Comparison of ENCODE assay signal across 26 cellular contexts in genomic region chr22:20064140-20064480, GRCh38.
"Had no signal": no experiment of that assay in that cellular context is flagged by ENCODE, and none has a peak within 500 bp of the region (broad histone marks: within the 10 kb centered on the region; RNA-seq: fewer than 3 reads in every experiment).

No MANE protein-coding gene starts in this region.

- H3K4me3 ChIP-seq: ascending aorta, esophagus muscularis mucosa, hepatocyte, spleen, thoracic aorta, uterus had no signal

- H3K27me3 ChIP-seq: ascending aorta, esophagus muscularis mucosa, hepatocyte, spleen, uterus had no signal

- H3K27ac ChIP-seq: ascending aorta, esophagus muscularis mucosa, hepatocyte, thoracic aorta, uterus had no signal

- H3K9me3 ChIP-seq: ascending aorta, esophagus muscularis mucosa, spleen, thoracic aorta, uterus had no signal

- DNase-seq: activated CD4-positive, alpha-beta memory T cell treated with anti-CD3 and anti-CD28 coated beads, Interleukin-2, amount 10 ng/mL, durations not matched to agents 7 days and 5 days; activated CD4-positive, alpha-beta T cell treated with anti-CD3 and anti-CD28 coated beads, Interleukin-2, amount 10 ng/mL, durations not matched to agents 24 days and 14 days; activated CD4-positive, CD25-positive, alpha-beta regulatory T cell treated with anti-CD3 and anti-CD28 coated beads, Interleukin-2, amount 50 U/mL, for 72 hours; activated CD8-positive, alpha-beta memory T cell treated with anti-CD3 and anti-CD28 coated beads, Interleukin-2, amount 50 U/mL, for 48 hours; activated gamma-delta T cell; activated naive CD4-positive, alpha-beta T cell treated with anti-CD3 and anti-CD28 coated beads, Interleukin-2, amount 10 ng/mL, durations not matched to agents 7 days and 5 days; activated naive CD8-positive, alpha-beta T cell treated with anti-CD3 and anti-CD28 coated beads, Interleukin-2, amount 10 ng/mL, durations not matched to agents 7 days and 5 days; activated T-cell treated with anti-CD3 and anti-CD28 coated beads, Interleukin-2, amount 50 U/mL, for 24 hours; cortex of kidney; endodermal cell; foreskin melanocyte; kidney; left colon; naive B cell; occipital lobe; right cardiac atrium; spleen; stimulated activated CD4-positive, alpha-beta T cell treated with anti-CD3 and anti-CD28 coated beads, Interleukin-2, amount 100 ng/mL, for 48 hours; stimulated activated naive CD8-positive, alpha-beta T cell treated with anti-CD3 and anti-CD28 coated beads, Interleukin-15, Interleukin-2, amounts not matched to agents 100 U/mL and 50 U/mL, for 24 hours; T-helper 1 cell; trophoblast cell; uterus had no signal

- H3K4me1 ChIP-seq: ascending aorta, esophagus muscularis mucosa, uterus had no signal

- ATAC-seq: stimulated activated naive CD8-positive, alpha-beta T cell treated with anti-CD3 and anti-CD28 coated beads, Interleukin-15, Interleukin-2, amounts not matched to agents 100 U/mL and 50 U/mL, for 24 hours had no signal

- H3K36me3 ChIP-seq: uterus had no signal
